11 cellular contexts compared by ENCODE assay signal in genomic region chr2:241161646-241162281, GRCh38. TPM values are rescaled to one million over a fixed set of nuclear protein-coding genes. Genes with fewer than 3 reads are reported as not detected.
DNase-seq lines count a peak whose midpoint lies in the region; ATAC-seq and TF ChIP-seq lines count a peak whose summit lies in the region.
"Had no signal": no experiment of that assay in that cellular context is flagged by ENCODE, and none has a peak within 500 bp of the region (broad histone marks: within the 10 kb centered on the region; RNA-seq: fewer than 3 reads in every experiment).

No MANE protein-coding gene starts in this region.

- H3K9me3 Mint-ChIP-seq in T-helper 2 cell treated with Interferon-gamma antibody and Interleukin-4, amounts not matched to agents 5 μg/mL and 100 μg/mL, for 36 hours = no peaks in the 10 kb centered on the region
- H3K9me3 Mint-ChIP-seq: activated naive CD8-positive, alpha-beta T cell treated with anti-CD3 and anti-CD28 coated beads, Interleukin-2, amount 10 ng/mL, durations not matched to agents 7 days and 5 days; CD4-positive, alpha-beta memory T cell; natural killer cell treated with Interleukin-12 subunit alpha and Interleukin-12 subunit beta and Interleukin-15 and Interleukin-18, amount 100 ng/mL, for 72 hours had no signal

- DNase-seq in AG04450 (ENCODE audit: low read depth, low spot score) (no peak), RWPE1 (ENCODE audit: low spot score) (no peak), fibroblast of the conjunctiva (ENCODE audit: low read depth) (peak; percentile 92), omental fat pad (ENCODE audit: low spot score) (peak; percentile 29), NCI-H524 treated with DMSO at 0.1 percent for 48 hours (lab: John Stamatoyannopoulos, UW) (no peak), NCI-H2081 treated with DMSO at 0.1 percent for 48 hours (lab: John Stamatoyannopoulos, UW) (no peak)
- no peak for DNase-seq in T-helper 2 cell treated with Interferon-gamma antibody and Interleukin-4, amounts not matched to agents 5 μg/mL and 100 μg/mL, for 36 hours (ENCODE audit: low spot score)
- DNase-seq in activated CD4-positive, alpha-beta T cell treated with anti-CD3 and anti-CD28 coated beads for 48 hours = no peak
- DNase-seq: activated naive CD8-positive, alpha-beta T cell treated with anti-CD3 and anti-CD28 coated beads, Interleukin-2, amount 10 ng/mL, durations not matched to agents 7 days and 5 days; CD4-positive, alpha-beta memory T cell had no signal

- H3K36me3 Mint-ChIP-seq in T-helper 2 cell treated with Interferon-gamma antibody and Interleukin-4, amounts not matched to agents 5 μg/mL and 100 μg/mL, for 36 hours (ENCODE audit: low read depth) = peaks cover 31% of the 10 kb centered on the region
- H3K36me3 Mint-ChIP-seq: natural killer cell treated with Interleukin-12 subunit alpha and Interleukin-12 subunit beta and Interleukin-15 and Interleukin-18, amount 100 ng/mL, for 72 hours had no signal

- no peak overlapping the region for H3K4me3 ChIP-seq in AG04450 (ENCODE audit: low read depth, low read length)

- POLR2A ChIA-PET in AG04450 (lab: Yijun Ruan, JAX) = no interaction called here
- POLR2A ChIA-PET in RWPE1 (lab: Yijun Ruan, JAX; ENCODE audit: low non-redundant PET) = no interaction called here

- CTCF ChIA-PET in AG04450 (lab: Charles Lee) (interaction anchor here (1.2 kb wide), 1 partner anchor 310 kb away, joined by 3 read pairs; no protein-coding TSS in a partner anchor), RWPE1 (lab: Yijun Ruan, JAX) (no interaction called here)

- H3K9me3 ChIP-seq in AG04450 (ENCODE audit: control insufficient read depth, insufficient read depth, low read length) = no peaks in the 10 kb centered on the region

- no peak overlapping the region for H3K27ac Mint-ChIP-seq in T-helper 2 cell treated with Interferon-gamma antibody and Interleukin-4, amounts not matched to agents 5 μg/mL and 100 μg/mL, for 36 hours
- H3K27ac Mint-ChIP-seq: activated naive CD8-positive, alpha-beta T cell treated with anti-CD3 and anti-CD28 coated beads, Interleukin-2, amount 10 ng/mL, durations not matched to agents 7 days and 5 days; natural killer cell treated with Interleukin-12 subunit alpha and Interleukin-12 subunit beta and Interleukin-15 and Interleukin-18, amount 100 ng/mL, for 72 hours had no signal

- ATAC-seq in omental fat pad (ENCODE audit: low FRiP score) = peak; percentile 46
- ATAC-seq: natural killer cell treated with Interleukin-12 subunit alpha and Interleukin-12 subunit beta and Interleukin-15 and Interleukin-18, amount 100 ng/mL, for 72 hours had no signal

- H3K27me3 Mint-ChIP-seq in T-helper 2 cell treated with Interferon-gamma antibody and Interleukin-4, amounts not matched to agents 5 μg/mL and 100 μg/mL, for 36 hours (ENCODE audit: low read depth) = no peaks in the 10 kb centered on the region
- H3K27me3 Mint-ChIP-seq: activated naive CD8-positive, alpha-beta T cell treated with anti-CD3 and anti-CD28 coated beads, Interleukin-2, amount 10 ng/mL, durations not matched to agents 7 days and 5 days; CD4-positive, alpha-beta memory T cell; natural killer cell treated with Interleukin-12 subunit alpha and Interleukin-12 subunit beta and Interleukin-15 and Interleukin-18, amount 100 ng/mL, for 72 hours had no signal

- H3K27ac ChIP-seq in AG04450 (ENCODE audit: low read depth, low read length) (peak overlapping the region; percentile 80), RWPE1 (peak overlapping the region; percentile 9; the same call in 1 of the 2 replicates)

- no peaks in the 10 kb centered on the region for H3K4me1 Mint-ChIP-seq in T-helper 2 cell treated with Interferon-gamma antibody and Interleukin-4, amounts not matched to agents 5 μg/mL and 100 μg/mL, for 36 hours (ENCODE audit: low read depth)
- H3K4me1 Mint-ChIP-seq: activated naive CD8-positive, alpha-beta T cell treated with anti-CD3 and anti-CD28 coated beads, Interleukin-2, amount 10 ng/mL, durations not matched to agents 7 days and 5 days had no signal

- H3K4me3 Mint-ChIP-seq in T-helper 2 cell treated with Interferon-gamma antibody and Interleukin-4, amounts not matched to agents 5 μg/mL and 100 μg/mL, for 36 hours = no peak overlapping the region
- H3K4me3 Mint-ChIP-seq: activated naive CD8-positive, alpha-beta T cell treated with anti-CD3 and anti-CD28 coated beads, Interleukin-2, amount 10 ng/mL, durations not matched to agents 7 days and 5 days; CD4-positive, alpha-beta memory T cell; natural killer cell treated with Interleukin-12 subunit alpha and Interleukin-12 subunit beta and Interleukin-15 and Interleukin-18, amount 100 ng/mL, for 72 hours had no signal

- H3K27me3 ChIP-seq in AG04450 (ENCODE audit: control insufficient read depth, insufficient read depth, low read length) = no peaks in the 10 kb centered on the region

- no peak for TF ChIP-seq CTCF in AG04450 (IDR thresholded peaks at IDR 0.05; ENCODE audit: low read depth, low read length)
- TF ChIP-seq CTCF in RWPE1 (conservative IDR thresholded peaks at IDR 0.05; ENCODE audit: low read depth) = no peak
- TF ChIP-seq CTCF in omental fat pad (IDR thresholded peaks at IDR 0.05) = no peak

RNA-seq across cellular contexts. Expression of gene PPP1R7, which starts 11.5 kb away (rescaled TPM):
- polyA plus RNA-seq in AG04450 (2011; rRNA removed) = 73.9 and 99.0 TPM in 2 replicates
- 62.9 and 65.6 TPM in 2 replicates for polyA minus RNA-seq in AG04450 (2011; rRNA and poly(A)+ RNA removed)
- 10 to 100 TPM; 33.4 to 41.8 (median 35.4) TPM for total RNA-seq in omental fat pad

RNA-seq across cellular contexts. Expression of gene PASK, which starts 12.5 kb away (rescaled TPM):
- 2.0 and 2.4 TPM in 2 replicates for polyA plus RNA-seq in AG04450 (2011; rRNA removed)
- 3.4 and 6.7 TPM in 2 replicates for polyA minus RNA-seq in AG04450 (2011; rRNA and poly(A)+ RNA removed)
- total RNA-seq in omental fat pad = 1 to 10 TPM; 2.1 to 7.3 (median 6.1) TPM

RNA-seq across cellular contexts. Expression of gene ANO7, which starts 26.7 kb away (rescaled TPM):
- 0.21 and 0.40 TPM in 2 replicates for polyA plus RNA-seq in AG04450 (2011; rRNA removed)
- 0.26 and 0.28 TPM in 2 replicates for polyA minus RNA-seq in AG04450 (2011; rRNA and poly(A)+ RNA removed)
- total RNA-seq in omental fat pad = under 1 TPM in 3 of 4 donors, not detected in 1; 0.50 to 0.65 (median 0.60) TPM

RNA-seq across cellular contexts. Expression of gene MTERF4, which starts 59.7 kb away (rescaled TPM):
- 30.9 and 35.1 TPM in 2 replicates for polyA plus RNA-seq in AG04450 (2011; rRNA removed)
- polyA minus RNA-seq in AG04450 (2011; rRNA and poly(A)+ RNA removed) = 33.0 and 33.6 TPM in 2 replicates
- total RNA-seq in omental fat pad = 10 to 100 TPM; 26.9 to 39.1 (median 34.5) TPM

Comparison
In these comparisons a context has a peak if more than half of its experiments do, and no peak if none do; other contexts are left out.
1. DNase-seq: peak in fibroblast of the conjunctiva (single experiment) and omental fat pad (single experiment); none in AG04450 (single experiment), RWPE1 (single experiment), T-helper 2 cell treated with Interferon-gamma antibody and Interleukin-4, amounts not matched to agents 5 μg/mL and 100 μg/mL, for 36 hours (single experiment), NCI-H524 treated with DMSO at 0.1 percent for 48 hours (single experiment), activated CD4-positive, alpha-beta T cell treated with anti-CD3 and anti-CD28 coated beads for 48 hours (single experiment) and NCI-H2081 treated with DMSO at 0.1 percent for 48 hours (single experiment).